ENCODE assay signal across 16 cellular contexts in genomic region chr12:3261782-3262359, GRCh38.
DNase-seq lines count a peak whose midpoint lies in the region; ATAC-seq and TF ChIP-seq lines count a peak whose summit lies in the region.
"Had no signal": no experiment of that assay in that cellular context is flagged by ENCODE, and none has a peak within 500 bp of the region (broad histone marks: within the 10 kb centered on the region; RNA-seq: fewer than 3 reads in every experiment).

No MANE protein-coding gene starts in this region.

- no peak overlapping the region for H2BK120ac ChIP-seq in neuronal stem cell (ENCODE audit: low read depth, low read length)

- H3K79me2 ChIP-seq in PC-9 (ENCODE audit: low read depth) = no peaks in the 10 kb centered on the region

- no peak overlapping the region for H4K91ac ChIP-seq in neuronal stem cell (ENCODE audit: low read depth, low read length, poor library complexity)

- no peaks in the 10 kb centered on the region for H3K27me3 Mint-ChIP-seq in activated CD8-positive, alpha-beta memory T cell treated with anti-CD3 and anti-CD28 coated beads, Interleukin-2, amount 10 ng/mL, durations not matched to agents 7 days and 5 days

- no peaks in the 10 kb centered on the region for H3K79me1 ChIP-seq in neuronal stem cell (ENCODE audit: low read depth, low read length)

- H3K9me3 ChIP-seq in BLaER1 (no peaks in the 10 kb centered on the region), WERI-Rb-1 (ENCODE audit: severe bottlenecking) (no peaks in the 10 kb centered on the region), neuronal stem cell (replicated peaks in 1 of 2; ENCODE audit: control insufficient read depth in 2 of 2, insufficient read depth in 1 of 2, low read depth in 1 of 2, low read length in 2 of 2) (no peaks in the 10 kb centered on the region), PC-9 (ENCODE audit: insufficient read depth, low read depth) (no peaks in the 10 kb centered on the region)
- H3K9me3 ChIP-seq: prostate gland, testis had no signal

- H3F3A ChIP-seq in PC-9 (ENCODE audit: insufficient read depth, low read depth) = no peaks in the 10 kb centered on the region

- H3K18ac ChIP-seq in neuronal stem cell (ENCODE audit: low read length) = no peak overlapping the region

- no peaks in the 10 kb centered on the region for H3K9me3 Mint-ChIP-seq in activated CD8-positive, alpha-beta memory T cell treated with anti-CD3 and anti-CD28 coated beads, Interleukin-2, amount 10 ng/mL, durations not matched to agents 7 days and 5 days (ENCODE audit: low read depth)
- H3K9me3 Mint-ChIP-seq: activated naive CD4-positive, alpha-beta T cell treated with anti-CD3 and anti-CD28 coated beads for 36 hours had no signal

- H4K8ac ChIP-seq in neuronal stem cell (ENCODE audit: low read depth, low read length) = no peak overlapping the region

- no peaks in the 10 kb centered on the region for H3K4me1 Mint-ChIP-seq in activated CD8-positive, alpha-beta memory T cell treated with anti-CD3 and anti-CD28 coated beads, Interleukin-2, amount 10 ng/mL, durations not matched to agents 7 days and 5 days

- no peak overlapping the region for H3K14ac ChIP-seq in neuronal stem cell (ENCODE audit: low read length)

- no peak overlapping the region for H2BK15ac ChIP-seq in neuronal stem cell (ENCODE audit: low read length)

- H3K27me3 ChIP-seq in BLaER1 = no peaks in the 10 kb centered on the region
- H3K27me3 ChIP-seq in WERI-Rb-1 (ENCODE audit: insufficient read depth, low read depth, severe bottlenecking) = no peaks in the 10 kb centered on the region
- H3K27me3 ChIP-seq in neuronal stem cell (ENCODE audit: control insufficient read depth in 3 of 3, insufficient read depth in 3 of 3, low read depth in 1 of 3, low read length in 3 of 3) = no peaks in the 10 kb centered on the region
- peaks cover 14% of the 10 kb centered on the region; the same call in 1 of the 2 replicates for H3K27me3 ChIP-seq in PC-9 (ENCODE audit: insufficient read depth, low read depth)
- H3K27me3 ChIP-seq: testis had no signal

- no peaks in the 10 kb centered on the region for H3K9me2 ChIP-seq in PC-9 (ENCODE audit: insufficient read depth)

- intact Hi-C loops in PC-9 (cut with micrococcal nuclease; ENCODE audit: unreplicated experiment) = no loop called here

- H2AFZ ChIP-seq in neuronal stem cell (ENCODE audit: low read length) = no peak overlapping the region
- H2AFZ ChIP-seq in PC-9 = no peak overlapping the region

- H2BK5ac ChIP-seq in neuronal stem cell (ENCODE audit: low read length) = no peak overlapping the region

- H3K4me3 ChIP-seq in BLaER1 (no peak overlapping the region), WERI-Rb-1 (ENCODE audit: low read depth, low read length) (no peak overlapping the region), neuronal stem cell (ENCODE audit: low read length in 2 of 2) (no peak overlapping the region), PC-9 (no peak overlapping the region)
- H3K4me3 ChIP-seq: prostate gland, testis had no signal

- H3K27ac Mint-ChIP-seq in activated CD8-positive, alpha-beta memory T cell treated with anti-CD3 and anti-CD28 coated beads, Interleukin-2, amount 10 ng/mL, durations not matched to agents 7 days and 5 days = no peak overlapping the region
- H3K27ac Mint-ChIP-seq: activated naive CD4-positive, alpha-beta T cell treated with anti-CD3 and anti-CD28 coated beads for 36 hours had no signal

- ATAC-seq in GM18867 (IDR thresholded peaks at IDR 0.05; ENCODE audit: unreplicated experiment) = no peak
- ATAC-seq in activated CD8-positive, alpha-beta memory T cell treated with anti-CD3 and anti-CD28 coated beads, Interleukin-2, amount 10 ng/mL, durations not matched to agents 7 days and 5 days = no peak

- H4K20me1 ChIP-seq in BLaER1 (0 out of 2 replicates have a peak, but pooled peaks cover 8% of the 10 kb centered on the region), PC-9 (ENCODE audit: insufficient read depth) (no peaks in the 10 kb centered on the region; the same call in 1 of the 2 replicates)

- H3K36me3 ChIP-seq in BLaER1 (no peaks in the 10 kb centered on the region; the same call in 1 of the 2 replicates), WERI-Rb-1 (peaks cover 91% of the 10 kb centered on the region), neuronal stem cell (replicated peaks in 1 of 2; ENCODE audit: control insufficient read depth in 2 of 2, insufficient read depth in 2 of 2, low read length in 2 of 2) (no peaks in the 10 kb centered on the region), PC-9 (ENCODE audit: low read depth) (no peaks in the 10 kb centered on the region)
- H3K36me3 ChIP-seq: prostate gland had no signal

- peak overlapping the region; percentile 9 for H3K23ac ChIP-seq in neuronal stem cell (ENCODE audit: low read depth, low read length, poor library complexity)

- peak overlapping the region; percentile 51 for H2BK12ac ChIP-seq in neuronal stem cell (ENCODE audit: low read length)

- no peak overlapping the region for H2AK5ac ChIP-seq in neuronal stem cell (ENCODE audit: low read depth, low read length)

- H3K4me2 ChIP-seq in BLaER1 (peak overlapping the region; percentile 13; the same call in 1 of the 2 replicates), neuronal stem cell (ENCODE audit: insufficient read depth, low read length, poor library complexity, severe bottlenecking) (no peak overlapping the region), PC-9 (no peak overlapping the region)

- H3K36me3 Mint-ChIP-seq in activated CD8-positive, alpha-beta memory T cell treated with anti-CD3 and anti-CD28 coated beads, Interleukin-2, amount 10 ng/mL, durations not matched to agents 7 days and 5 days = no peaks in the 10 kb centered on the region

- no peak overlapping the region for H3K4me3 Mint-ChIP-seq in activated CD8-positive, alpha-beta memory T cell treated with anti-CD3 and anti-CD28 coated beads, Interleukin-2, amount 10 ng/mL, durations not matched to agents 7 days and 5 days
- H3K4me3 Mint-ChIP-seq: activated naive CD4-positive, alpha-beta T cell treated with anti-CD3 and anti-CD28 coated beads for 36 hours had no signal

- BruUV-seq in PC-9 (replicated peaks; lab: Mats Ljungman, UMichigan) = no TSS peak

- no peak overlapping the region for H3K27ac ChIP-seq in BLaER1
- peak overlapping the region; percentile 55 for H3K27ac ChIP-seq in WERI-Rb-1
- no peak overlapping the region for H3K27ac ChIP-seq in neuronal stem cell (replicated peaks; ENCODE audit: low read length)
- no peak overlapping the region for H3K27ac ChIP-seq in PC-9
- H3K27ac ChIP-seq: prostate gland, testis had no signal

- POLR2A ChIA-PET in PC-9 (lab: Charles Lee; ENCODE audit: unreplicated experiment) = no interaction called here

- CTCF ChIA-PET in PC-9 (lab: Charles Lee) = interaction anchor here (0.7 kb wide), 1 partner anchor 147 kb away, joined by 4 read pairs; no protein-coding TSS in a partner anchor
- CTCF ChIA-PET in activated CD8-positive, alpha-beta memory T cell treated with anti-CD3 and anti-CD28 coated beads, Interleukin-2, amount 10 ng/mL, durations not matched to agents 7 days and 5 days (lab: Charles Lee) = interaction anchor here (1.2 to 1.6 kb wide), 2 partner anchors 13 to 185 kb away, joined by 3 to 9 read pairs; no protein-coding TSS in a partner anchor

- WGBS in neuronal stem cell (ENCODE audit: extremely low coverage in 2 of 2, insufficient read length in 2 of 2, insufficient replicate concordance in 1 of 2), 2 donors = no CpG with 5 or more reads among the region's 11 CpGs

- no peak overlapping the region for H3K4ac ChIP-seq in neuronal stem cell (ENCODE audit: low read length)

- DNase-seq in WERI-Rb-1 = no peak
- peak; percentile 18 for DNase-seq in fibroblast of peridontal ligament (ENCODE audit: extremely low read depth)
- no peak for DNase-seq in neuronal stem cell (ENCODE audit: low spot score)
- no peak for DNase-seq in PC-9
- DNase-seq in activated CD8-positive, alpha-beta memory T cell treated with anti-CD3 and anti-CD28 coated beads, Interleukin-2, amount 10 ng/mL, durations not matched to agents 7 days and 5 days = no peak
- no peak for DNase-seq in stimulated activated CD8-positive, alpha-beta memory T cell treated with anti-CD3 and anti-CD28 coated beads, Interleukin-4, amount 100 ng/mL, for 48 hours
- DNase-seq: activated CD4-positive, alpha-beta T cell treated with anti-CD3 and anti-CD28 coated beads for 1 hour; activated naive CD4-positive, alpha-beta T cell treated with anti-CD3 and anti-CD28 coated beads for 36 hours; central memory CD4-positive, alpha-beta T cell; GDM1; NCI-H187 treated with DMSO at 0.1 percent for 48 hours; T-helper 1 cell; testis had no signal

- TF ChIP-seq CTCF in WERI-Rb-1 (IDR thresholded peaks at IDR 0.05; ENCODE audit: low read depth, low read length) = no peak
- TF ChIP-seq CTCF in PC-9 (conservative IDR thresholded peaks at IDR 0.05) = no peak

- H3K9ac ChIP-seq in BLaER1 = no peak overlapping the region
- no peak overlapping the region for H3K9ac ChIP-seq in neuronal stem cell (ENCODE audit: low read depth, low read length, poor library complexity)

- H3K4me1 ChIP-seq in BLaER1 = peaks cover 45% of the 10 kb centered on the region
- H3K4me1 ChIP-seq in neuronal stem cell (ENCODE audit: control insufficient read depth in 2 of 2, insufficient read depth in 1 of 2, low read depth in 1 of 2, low read length in 2 of 2) = peaks cover 7 to 8% of the 10 kb centered on the region in 2 donors
- no peaks in the 10 kb centered on the region for H3K4me1 ChIP-seq in PC-9 (replicated peaks; ENCODE audit: insufficient read depth)
- H3K4me1 ChIP-seq: prostate gland had no signal
